ENCODE assay signal across 1 cellular context in the genomic region with DNA sequence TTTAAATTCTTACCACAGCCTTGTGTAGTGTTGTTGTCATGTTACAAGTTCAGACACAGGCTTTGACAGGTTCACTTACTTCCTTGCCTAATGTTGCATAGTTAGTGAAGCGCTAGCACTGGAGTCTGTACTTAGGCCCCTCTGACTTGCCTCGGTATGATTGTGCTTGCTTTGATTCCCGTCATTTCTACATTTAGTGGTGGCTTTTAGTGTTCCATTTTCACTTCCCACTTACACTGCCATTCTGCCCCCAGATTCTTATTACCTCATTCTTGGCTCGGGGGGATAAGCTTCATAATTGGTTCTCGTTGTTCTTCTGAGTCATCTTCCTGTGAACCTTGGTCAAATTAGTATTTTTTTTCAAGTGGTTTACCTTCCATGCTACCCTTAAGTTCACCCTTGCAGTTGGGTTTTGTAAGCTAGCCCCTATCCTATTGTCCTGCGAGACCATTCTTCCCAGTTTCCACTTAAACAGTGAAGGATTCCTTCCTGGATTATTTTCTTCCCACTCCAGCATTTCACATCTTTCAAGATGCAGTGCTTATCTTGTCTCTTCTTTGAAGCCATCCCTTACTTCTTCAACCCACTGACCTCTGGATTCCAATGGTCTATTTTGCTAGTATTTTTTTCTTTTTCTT.
TF ChIP-seq lines count a peak whose summit lies in the region.

No MANE protein-coding gene starts in this region.

TF ChIP-seq in GM12878, 131 proteins besides CTCF, POLR2A, EP300 and RAD21 (continued from another document and continues in another):
- TF ChIP-seq CREB1 (IDR thresholded peaks at IDR 0.05; ENCODE audit: low read depth) (peak; percentile 91), PML (IDR thresholded peaks at IDR 0.05; ENCODE audit: low read length) (peak; percentile 87), MLLT1 (IDR thresholded peaks at IDR 0.05) (peak; percentile 82), ATF3 (IDR thresholded peaks at IDR 0.05; ENCODE audit: borderline replicate concordance, extremely low read depth, low read depth, low read length) (no peak), IKZF2 (IDR thresholded peaks at IDR 0.05) (peak; percentile 98), BMI1 (IDR thresholded peaks at IDR 0.05; ENCODE audit: borderline replicate concordance) (peak; percentile 81), BACH1 (IDR thresholded peaks at IDR 0.05; ENCODE audit: borderline replicate concordance) (peak; percentile 66; the same call in 1 of the 2 replicates), RCOR1 (conservative IDR thresholded peaks at IDR 0.05; ENCODE audit: low read depth, low read length) (no peak), CREM (IDR thresholded peaks at IDR 0.05; ENCODE audit: low read depth) (peak; percentile 95), CBX3 (IDR thresholded peaks at IDR 0.05; ENCODE audit: borderline replicate concordance, low read depth) (no peak), POLR2AphosphoS2 (IDR thresholded peaks at IDR 0.05; ENCODE audit: low read depth, low read length) (no peak), NRF1 (conservative IDR thresholded peaks at IDR 0.05; ENCODE audit: low read depth, low read length) (no peak), WRNIP1 (IDR thresholded peaks at IDR 0.05; ENCODE audit: borderline replicate concordance, low read depth, low read length) (no peak), JUNB (IDR thresholded peaks at IDR 0.05) (peak; percentile 99), TCF7 (IDR thresholded peaks at IDR 0.05; ENCODE audit: borderline replicate concordance) (peak; percentile 98), NR2C2 (IDR thresholded peaks at IDR 0.05; ENCODE audit: borderline replicate concordance, control insufficient read depth, insufficient read length, low read depth) (no peak), FOXM1 (IDR thresholded peaks at IDR 0.05; ENCODE audit: low read depth, low read length) (peak; percentile 97), SIX5 (IDR thresholded peaks at IDR 0.05; ENCODE audit: low read depth, low read length, severe bottlenecking) (no peak), ETV6 (conservative IDR thresholded peaks at IDR 0.05 in 1 of 2, IDR thresholded peaks at IDR 0.05 in 1 of 2; ENCODE audit: borderline replicate concordance in 1 of 2, low read depth in 1 of 2) (peak in 1 of 2 experiments; percentile 92; a peak in 2 of 4 replicates), SMARCA5 (IDR thresholded peaks at IDR 0.05) (no peak), NR2C1 (IDR thresholded peaks at IDR 0.05) (no peak), KLF5 (IDR thresholded peaks at IDR 0.05; ENCODE audit: partially characterized antibody) (peak; percentile 41), TBL1XR1 (IDR thresholded peaks at IDR 0.05; ENCODE audit: low read depth, low read length) (no peak; the same call in 1 of the 2 replicates), ZZZ3 (IDR thresholded peaks at IDR 0.05; ENCODE audit: control insufficient read depth, insufficient read length, low read depth) (no peak), ZNF384 (IDR thresholded peaks at IDR 0.05; ENCODE audit: borderline replicate concordance, low read depth, low read length) (peak; percentile 72; the same call in 1 of the 2 replicates), SP1 (IDR thresholded peaks at IDR 0.05; ENCODE audit: low read depth, low read length) (peak; percentile 44), BCLAF1 (IDR thresholded peaks at IDR 0.05) (no peak), NBN (IDR thresholded peaks at IDR 0.05) (peak; percentile 96), MXI1 (IDR thresholded peaks at IDR 0.05; ENCODE audit: low read depth, low read length) (no peak), CHD2 (IDR thresholded peaks at IDR 0.05; ENCODE audit: borderline replicate concordance, low read depth, low read length) (0 out of 2 replicates have a peak, but pooled peaks have one; percentile 38), SMC3 (IDR thresholded peaks at IDR 0.05; ENCODE audit: borderline replicate concordance, low read length) (no peak), SREBF2 (IDR thresholded peaks at IDR 0.05; ENCODE audit: low read length) (no peak), ZBTB40 (IDR thresholded peaks at IDR 0.05; ENCODE audit: borderline replicate concordance) (no peak)
- TF ChIP-seq, protein P1, sequence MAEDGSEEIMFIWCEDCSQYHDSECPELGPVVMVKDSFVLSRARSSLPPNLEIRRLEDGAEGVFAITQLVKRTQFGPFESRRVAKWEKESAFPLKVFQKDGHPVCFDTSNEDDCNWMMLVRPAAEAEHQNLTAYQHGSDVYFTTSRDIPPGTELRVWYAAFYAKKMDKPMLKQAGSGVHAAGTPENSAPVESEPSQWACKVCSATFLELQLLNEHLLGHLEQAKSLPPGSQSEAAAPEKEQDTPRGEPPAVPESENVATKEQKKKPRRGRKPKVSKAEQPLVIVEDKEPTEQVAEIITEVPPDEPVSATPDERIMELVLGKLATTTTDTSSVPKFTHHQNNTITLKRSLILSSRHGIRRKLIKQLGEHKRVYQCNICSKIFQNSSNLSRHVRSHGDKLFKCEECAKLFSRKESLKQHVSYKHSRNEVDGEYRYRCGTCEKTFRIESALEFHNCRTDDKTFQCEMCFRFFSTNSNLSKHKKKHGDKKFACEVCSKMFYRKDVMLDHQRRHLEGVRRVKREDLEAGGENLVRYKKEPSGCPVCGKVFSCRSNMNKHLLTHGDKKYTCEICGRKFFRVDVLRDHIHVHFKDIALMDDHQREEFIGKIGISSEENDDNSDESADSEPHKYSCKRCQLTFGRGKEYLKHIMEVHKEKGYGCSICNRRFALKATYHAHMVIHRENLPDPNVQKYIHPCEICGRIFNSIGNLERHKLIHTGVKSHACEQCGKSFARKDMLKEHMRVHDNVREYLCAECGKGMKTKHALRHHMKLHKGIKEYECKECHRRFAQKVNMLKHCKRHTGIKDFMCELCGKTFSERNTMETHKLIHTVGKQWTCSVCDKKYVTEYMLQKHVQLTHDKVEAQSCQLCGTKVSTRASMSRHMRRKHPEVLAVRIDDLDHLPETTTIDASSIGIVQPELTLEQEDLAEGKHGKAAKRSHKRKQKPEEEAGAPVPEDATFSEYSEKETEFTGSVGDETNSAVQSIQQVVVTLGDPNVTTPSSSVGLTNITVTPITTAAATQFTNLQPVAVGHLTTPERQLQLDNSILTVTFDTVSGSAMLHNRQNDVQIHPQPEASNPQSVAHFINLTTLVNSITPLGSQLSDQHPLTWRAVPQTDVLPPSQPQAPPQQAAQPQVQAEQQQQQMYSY (CRISPR knock-in tag; IDR thresholded peaks at IDR 0.05) = no peak
- TF ChIP-seq, protein P2, sequence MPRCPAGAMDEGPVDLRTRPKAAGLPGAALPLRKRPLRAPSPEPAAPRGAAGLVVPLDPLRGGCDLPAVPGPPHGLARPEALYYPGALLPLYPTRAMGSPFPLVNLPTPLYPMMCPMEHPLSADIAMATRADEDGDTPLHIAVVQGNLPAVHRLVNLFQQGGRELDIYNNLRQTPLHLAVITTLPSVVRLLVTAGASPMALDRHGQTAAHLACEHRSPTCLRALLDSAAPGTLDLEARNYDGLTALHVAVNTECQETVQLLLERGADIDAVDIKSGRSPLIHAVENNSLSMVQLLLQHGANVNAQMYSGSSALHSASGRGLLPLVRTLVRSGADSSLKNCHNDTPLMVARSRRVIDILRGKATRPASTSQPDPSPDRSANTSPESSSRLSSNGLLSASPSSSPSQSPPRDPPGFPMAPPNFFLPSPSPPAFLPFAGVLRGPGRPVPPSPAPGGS (IDR thresholded peaks at IDR 0.05; ENCODE audit: borderline replicate concordance, insufficient read depth, low read depth, low read length, poor library complexity, severe bottlenecking) = peak; percentile 76
- TF ChIP-seq, protein P3, sequence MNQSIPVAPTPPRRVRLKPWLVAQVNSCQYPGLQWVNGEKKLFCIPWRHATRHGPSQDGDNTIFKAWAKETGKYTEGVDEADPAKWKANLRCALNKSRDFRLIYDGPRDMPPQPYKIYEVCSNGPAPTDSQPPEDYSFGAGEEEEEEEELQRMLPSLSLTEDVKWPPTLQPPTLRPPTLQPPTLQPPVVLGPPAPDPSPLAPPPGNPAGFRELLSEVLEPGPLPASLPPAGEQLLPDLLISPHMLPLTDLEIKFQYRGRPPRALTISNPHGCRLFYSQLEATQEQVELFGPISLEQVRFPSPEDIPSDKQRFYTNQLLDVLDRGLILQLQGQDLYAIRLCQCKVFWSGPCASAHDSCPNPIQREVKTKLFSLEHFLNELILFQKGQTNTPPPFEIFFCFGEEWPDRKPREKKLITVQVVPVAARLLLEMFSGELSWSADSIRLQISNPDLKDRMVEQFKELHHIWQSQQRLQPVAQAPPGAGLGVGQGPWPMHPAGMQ (IDR thresholded peaks at IDR 0.05; ENCODE audit: borderline replicate concordance) = no peak
- TF ChIP-seq, protein P4, sequence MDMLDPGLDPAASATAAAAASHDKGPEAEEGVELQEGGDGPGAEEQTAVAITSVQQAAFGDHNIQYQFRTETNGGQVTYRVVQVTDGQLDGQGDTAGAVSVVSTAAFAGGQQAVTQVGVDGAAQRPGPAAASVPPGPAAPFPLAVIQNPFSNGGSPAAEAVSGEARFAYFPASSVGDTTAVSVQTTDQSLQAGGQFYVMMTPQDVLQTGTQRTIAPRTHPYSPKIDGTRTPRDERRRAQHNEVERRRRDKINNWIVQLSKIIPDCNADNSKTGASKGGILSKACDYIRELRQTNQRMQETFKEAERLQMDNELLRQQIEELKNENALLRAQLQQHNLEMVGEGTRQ (IDR thresholded peaks at IDR 0.05; ENCODE audit: borderline replicate concordance, low read depth, low read length) = no peak
- TF ChIP-seq, protein P5, sequence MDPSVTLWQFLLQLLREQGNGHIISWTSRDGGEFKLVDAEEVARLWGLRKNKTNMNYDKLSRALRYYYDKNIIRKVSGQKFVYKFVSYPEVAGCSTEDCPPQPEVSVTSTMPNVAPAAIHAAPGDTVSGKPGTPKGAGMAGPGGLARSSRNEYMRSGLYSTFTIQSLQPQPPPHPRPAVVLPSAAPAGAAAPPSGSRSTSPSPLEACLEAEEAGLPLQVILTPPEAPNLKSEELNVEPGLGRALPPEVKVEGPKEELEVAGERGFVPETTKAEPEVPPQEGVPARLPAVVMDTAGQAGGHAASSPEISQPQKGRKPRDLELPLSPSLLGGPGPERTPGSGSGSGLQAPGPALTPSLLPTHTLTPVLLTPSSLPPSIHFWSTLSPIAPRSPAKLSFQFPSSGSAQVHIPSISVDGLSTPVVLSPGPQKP (IDR thresholded peaks at IDR 0.05; ENCODE audit: low read depth, low read length) = no peak
